Comparison of ENCODE assay signal across 12 cellular contexts in the genomic region with DNA sequence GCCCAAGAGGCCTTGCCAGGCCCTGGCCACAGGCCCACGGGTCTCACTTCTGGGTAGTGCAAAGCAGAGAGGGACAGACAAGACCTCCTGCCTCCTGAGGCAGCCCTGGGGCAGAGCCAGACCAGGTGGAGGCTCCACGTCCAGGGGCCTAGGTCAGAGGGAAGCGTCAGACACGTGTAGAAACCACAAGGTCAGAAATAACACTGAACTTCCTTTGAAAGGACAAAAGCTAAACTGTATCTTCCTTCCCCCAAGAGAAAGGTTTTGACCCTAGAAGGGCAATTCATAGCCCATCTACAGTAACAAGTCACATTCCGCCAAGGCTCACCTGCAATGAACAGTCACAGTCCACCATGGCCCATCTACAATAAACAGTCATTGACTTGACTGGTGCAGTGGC. TPM values are rescaled to one million over a fixed set of nuclear protein-coding genes. Genes with fewer than 3 reads are reported as not detected.
A peak's percentile ranks its signal among the peaks of the same experiment; 100 is the strongest.
DNase-seq lines count a peak whose midpoint lies in the region; ATAC-seq and TF ChIP-seq lines count a peak whose summit lies in the region.
"Had no signal": no experiment of that assay in that cellular context is flagged by ENCODE, and none has a peak within 500 bp of the region (broad histone marks: within the 10 kb centered on the region; RNA-seq: fewer than 3 reads in every experiment).

No MANE protein-coding gene starts in this region.

- TF ChIP-seq POLR2A in esophagus squamous epithelium (IDR thresholded peaks at IDR 0.05), result no peak

- WGBS in esophagus squamous epithelium, 2 donors, result 5 to 51% methylated on average over 4 to 5 of the region's 5 CpGs

- ATAC-seq in GM19468 (IDR thresholded peaks at IDR 0.05; ENCODE audit: extremely low read depth, unreplicated experiment), result peak; percentile 21
- peak; percentile 70 for ATAC-seq in HG03103 (IDR thresholded peaks at IDR 0.05; ENCODE audit: low read depth, unreplicated experiment)
- no peak for ATAC-seq in activated CD4-positive, alpha-beta T cell treated with anti-CD3 and anti-CD28 coated beads for 36 hours
- ATAC-seq: foreskin keratinocyte had no signal

- intact Hi-C loops in esophagus squamous epithelium (cut with DNase I), result no loop called here
- intact Hi-C loops in activated CD4-positive, alpha-beta T cell treated with anti-CD3 and anti-CD28 coated beads for 36 hours (cut with DNase I, micrococcal nuclease), result no loop called here

- CTCF ChIA-PET in activated CD4-positive, alpha-beta T cell treated with anti-CD3 and anti-CD28 coated beads for 36 hours (lab: Charles Lee), result no interaction called here

- H3K27ac ChIP-seq in BLaER1 treated with 17β-estradiol and CSF1 and Interleukin-3, amounts not matched to agents 10 nM and 100 nM, result peak overlapping the region in 8 of 11 experiments; percentile 41 to 75 (median 66); a peak in 16 of 22 replicates
- peak overlapping the region; percentile 91 to 97 (median 94) for H3K27ac ChIP-seq in esophagus squamous epithelium
- H3K27ac ChIP-seq: foreskin keratinocyte had no signal

- POLR2A ChIA-PET in activated CD4-positive, alpha-beta T cell treated with anti-CD3 and anti-CD28 coated beads for 36 hours (lab: Charles Lee), result no interaction called here

- peak overlapping the region in 1 of 10 experiments; percentile 23; a peak in 1 of 20 replicates for H3K4me3 ChIP-seq in BLaER1 treated with 17β-estradiol and CSF1 and Interleukin-3, amounts not matched to agents 10 nM and 100 nM
- no peak overlapping the region for H3K4me3 ChIP-seq in esophagus squamous epithelium

- no peak overlapping the region for H3K27ac Mint-ChIP-seq in activated CD4-positive, alpha-beta T cell treated with anti-CD3 and anti-CD28 coated beads for 36 hours
- H3K27ac Mint-ChIP-seq: activated B cell treated with CpG ODN at 0.5 μM for 24 hours had no signal

- H3K36me3 Mint-ChIP-seq in activated CD4-positive, alpha-beta T cell treated with anti-CD3 and anti-CD28 coated beads for 36 hours (ENCODE audit: low read depth), result no peaks in the 10 kb centered on the region

- no peaks in the 10 kb centered on the region for H3K27me3 Mint-ChIP-seq in activated CD4-positive, alpha-beta T cell treated with anti-CD3 and anti-CD28 coated beads for 36 hours
- H3K27me3 Mint-ChIP-seq: activated B cell treated with CpG ODN at 0.5 μM for 24 hours had no signal

- DNase-seq in esophagus squamous epithelium (lab: John Stamatoyannopoulos, UW) (no peak), NCI-H524 treated with DMSO at 0.1 percent for 48 hours (lab: John Stamatoyannopoulos, UW) (no peak), NCI-H1417 (lab: John Stamatoyannopoulos, UW) (no peak)
- DNase-seq in activated CD4-positive, alpha-beta T cell treated with anti-CD3 and anti-CD28 coated beads for 36 hours, result no peak
- DNase-seq in activated CD8-positive, alpha-beta memory T cell treated with anti-CD3 and anti-CD28 coated beads, Interleukin-2, amount 50 U/mL, for 48 hours, result no peak
- DNase-seq: activated B cell treated with CpG ODN at 0.5 μM for 24 hours, NCI-H2081, Peyer's patch had no signal

- peak overlapping the region; percentile 61 to 93 (median 80) for H3K4me2 ChIP-seq in BLaER1 treated with 17β-estradiol and CSF1 and Interleukin-3, amounts not matched to agents 10 nM and 100 nM

- no peak for TF ChIP-seq CTCF in esophagus squamous epithelium (IDR thresholded peaks at IDR 0.05)

- H4K20me1 ChIP-seq in BLaER1 treated with 17β-estradiol and CSF1 and Interleukin-3, amounts not matched to agents 10 nM and 100 nM, result no peaks in the 10 kb centered on the region

- peaks cover 0 to 21% (median 0%) of the 10 kb centered on the region in 11 experiments; a peak in 9 of 22 replicates for H3K36me3 ChIP-seq in BLaER1 treated with 17β-estradiol and CSF1 and Interleukin-3, amounts not matched to agents 10 nM and 100 nM
- peaks cover 0 to 44% (median 24%) of the 10 kb centered on the region in 3 donors for H3K36me3 ChIP-seq in esophagus squamous epithelium

- no peaks in the 10 kb centered on the region for H3K9me3 ChIP-seq in BLaER1 treated with 17β-estradiol and CSF1 and Interleukin-3, amounts not matched to agents 10 nM and 100 nM (replicated peaks in 1 of 11)
- no peaks in the 10 kb centered on the region for H3K9me3 ChIP-seq in esophagus squamous epithelium
- H3K9me3 ChIP-seq: Peyer's patch had no signal

- no peak overlapping the region for H3K4me3 Mint-ChIP-seq in activated CD4-positive, alpha-beta T cell treated with anti-CD3 and anti-CD28 coated beads for 36 hours
- H3K4me3 Mint-ChIP-seq: activated B cell treated with CpG ODN at 0.5 μM for 24 hours had no signal

- no peaks in the 10 kb centered on the region for H3K9me3 Mint-ChIP-seq in activated CD4-positive, alpha-beta T cell treated with anti-CD3 and anti-CD28 coated beads for 36 hours (ENCODE audit: low read depth)
- H3K9me3 Mint-ChIP-seq: activated B cell treated with CpG ODN at 0.5 μM for 24 hours had no signal

- H3K27me3 ChIP-seq in BLaER1 treated with 17β-estradiol and CSF1 and Interleukin-3, amounts not matched to agents 10 nM and 100 nM, result no peaks in the 10 kb centered on the region
- H3K27me3 ChIP-seq in esophagus squamous epithelium, result no peaks in the 10 kb centered on the region
- H3K27me3 ChIP-seq: foreskin keratinocyte, Peyer's patch had no signal

- H3K4me1 ChIP-seq in BLaER1 treated with 17β-estradiol and CSF1 and Interleukin-3, amounts not matched to agents 10 nM and 100 nM, result peaks cover 29 to 73% (median 67%) of the 10 kb centered on the region in 10 experiments
- H3K4me1 ChIP-seq in esophagus squamous epithelium, result peaks cover 31 to 93% (median 66%) of the 10 kb centered on the region in 3 donors

- H3K4me1 Mint-ChIP-seq in activated CD4-positive, alpha-beta T cell treated with anti-CD3 and anti-CD28 coated beads for 36 hours, result no peaks in the 10 kb centered on the region

- H3K9ac ChIP-seq in BLaER1 treated with 17β-estradiol and CSF1 and Interleukin-3, amounts not matched to agents 10 nM and 100 nM, result peak overlapping the region in 8 of 11 experiments; percentile 0 to 63 (median 46); a peak in 13 of 22 replicates

RNA-seq across cellular contexts. Expression of gene SDC1, which starts 17.9 kb away (rescaled TPM):
- 100 to 1,000 TPM; 355 to 757 (median 496) TPM for total RNA-seq in esophagus squamous epithelium
- total RNA-seq in activated CD4-positive, alpha-beta T cell treated with anti-CD3 and anti-CD28 coated beads for 36 hours, result under 1 TPM in 1 of 2 experiments, not detected in 1; 0.23 TPM
- total RNA-seq: activated B cell treated with CpG ODN at 0.5 μM for 24 hours had no signal

Comparison
In these comparisons a context has a peak if more than half of its experiments do, and no peak if none do; other contexts are left out.
1. RNA of gene SDC1, which starts 17.9 kb away (total RNA-seq): 355 to 757 TPM in esophagus squamous epithelium; 0.23 TPM in activated CD4-positive, alpha-beta T cell treated with anti-CD3 and anti-CD28 coated beads for 36 hours; every median in the first group is over 100 times any median in the second.